11 cellular contexts compared by ENCODE assay signal in genomic region chr12:26226119-26226518, GRCh38. TPM values are rescaled to one million over a fixed set of nuclear protein-coding genes. Genes with fewer than 3 reads are reported as not detected.
DNase-seq lines count a peak whose midpoint lies in the region; ATAC-seq and TF ChIP-seq lines count a peak whose summit lies in the region.
"Had no signal": no experiment of that assay in that cellular context is flagged by ENCODE, and none has a peak within 500 bp of the region (broad histone marks: within the 10 kb centered on the region; RNA-seq: fewer than 3 reads in every experiment).

No MANE protein-coding gene starts in this region.

- intact Hi-C loops in spleen (cut with DNase I; ENCODE audit: low total_unique reads): no loop called here

- ATAC-seq in HG03159 (IDR thresholded peaks at IDR 0.05; ENCODE audit: unreplicated experiment): no peak
- no peak for ATAC-seq in GM18867 (IDR thresholded peaks at IDR 0.05; ENCODE audit: unreplicated experiment)

- H3K4me3 ChIP-seq in HUES48 (ENCODE audit: low read depth, low read length) (peak overlapping the region; percentile 61), choroid plexus epithelial cell (ENCODE audit: low read depth, low read length) (peak overlapping the region; percentile 61), spleen (peak overlapping the region in 5 of 8 donors; percentile 28 to 63 (median 35))

- no peak for TF ChIP-seq CTCF in choroid plexus epithelial cell (conservative IDR thresholded peaks at IDR 0.05; ENCODE audit: low read depth, low read length)
- TF ChIP-seq CTCF in spleen (IDR thresholded peaks at IDR 0.05 in 8 of 11, conservative IDR thresholded peaks at IDR 0.05 in 3 of 11): no peak

- H3K4me1 ChIP-seq in HUES48 (ENCODE audit: control insufficient read depth, insufficient read depth, low read length) (0 out of 2 replicates have a peak, but pooled peaks cover 5% of the 10 kb centered on the region), spleen (peaks cover 0 to 14% (median 11%) of the 10 kb centered on the region in 6 donors)

- no peaks in the 10 kb centered on the region for H3K9me3 ChIP-seq in HUES48 (ENCODE audit: control insufficient read depth, insufficient read depth, low read length)
- H3K9me3 ChIP-seq in spleen: no peaks in the 10 kb centered on the region

- no peaks in the 10 kb centered on the region for H3K36me3 ChIP-seq in HUES48 (ENCODE audit: control insufficient read depth, insufficient read depth, low read length)
- no peaks in the 10 kb centered on the region for H3K36me3 ChIP-seq in spleen

- no peak for DNase-seq in choroid plexus epithelial cell (ENCODE audit: low read depth)
- DNase-seq in medulla oblongata (ENCODE audit: extremely low spot score): peak; percentile 58
- DNase-seq in spleen: no peak
- DNase-seq in NCI-H1436 treated with DMSO at 0.1 percent for 48 hours (lab: John Stamatoyannopoulos, UW): no peak
- DNase-seq in RKO (ENCODE audit: low spot score): no peak
- DNase-seq: activated CD4-positive, alpha-beta T cell treated with anti-CD3 and anti-CD28 coated beads for 4 hours; CD4-positive, CD25-positive, alpha-beta regulatory T cell had no signal

- H3K27me3 ChIP-seq in HUES48 (ENCODE audit: control insufficient read depth, insufficient read depth, low read length) (peaks cover 44% of the 10 kb centered on the region), spleen (replicated peaks in 1 of 7) (peaks cover 0 to 25% (median 20%) of the 10 kb centered on the region in 7 donors)

- H3K9ac ChIP-seq in HUES48 (ENCODE audit: low read depth, low read length): no peak overlapping the region

- WGBS in spleen, 5 donors: 70 to 82% (median 76%) methylated on average over 10 of the region's 10 CpGs

- H3K27ac ChIP-seq in HUES48 (ENCODE audit: low read depth, low read length) (no peak overlapping the region), spleen (no peak overlapping the region)
- H3K27ac ChIP-seq: epithelial cell of prostate had no signal

- TF ChIP-seq POLR2A in spleen (IDR thresholded peaks at IDR 0.05): no peak

RNA-seq across cellular contexts. Expression of gene SSPN, which starts 30.7 kb away (rescaled TPM):
- 10 to 100 TPM in 5 of 7 donors, 1 to 10 TPM in 2; 6.4 to 46.6 (median 11.8) TPM for total RNA-seq in spleen
- polyA plus RNA-seq in spleen: 1 to 10 TPM; 2.7 to 7.0 (median 3.1) TPM
- total RNA-seq: CD4-positive, CD25-positive, alpha-beta regulatory T cell had no signal
- polyA plus RNA-seq: CD4-positive, CD25-positive, alpha-beta regulatory T cell had no signal
